ENCODE assay signal across 8 cellular contexts in genomic region chr10:131421381-131421780, GRCh38.
"Had no signal": no experiment of that assay in that cellular context is flagged by ENCODE, and none has a peak within 500 bp of the region (broad histone marks: within the 10 kb centered on the region; RNA-seq: fewer than 3 reads in every experiment).

No MANE protein-coding gene starts in this region.

- DNase-seq: IMR-90, KBM-7, KG1 had no signal

- H3K4me2 ChIP-seq: KMS-11 had no signal

- H3K36me3 Mint-ChIP-seq: IgD-negative memory B cell had no signal

- H3K4me3 Mint-ChIP-seq: IgD-negative memory B cell had no signal

- ATAC-seq: HepG2, K562 had no signal

- H3K9ac ChIP-seq: KMS-11 had no signal

- FAIRE-seq: HepG2, K562 had no signal

- H3K4me3 ChIP-seq: K562 had no signal

- H3K4me1 Mint-ChIP-seq: IgD-negative memory B cell had no signal

- H3K27ac ChIP-seq: HL-60, KMS-11 had no signal
